In the genomic region with DNA sequence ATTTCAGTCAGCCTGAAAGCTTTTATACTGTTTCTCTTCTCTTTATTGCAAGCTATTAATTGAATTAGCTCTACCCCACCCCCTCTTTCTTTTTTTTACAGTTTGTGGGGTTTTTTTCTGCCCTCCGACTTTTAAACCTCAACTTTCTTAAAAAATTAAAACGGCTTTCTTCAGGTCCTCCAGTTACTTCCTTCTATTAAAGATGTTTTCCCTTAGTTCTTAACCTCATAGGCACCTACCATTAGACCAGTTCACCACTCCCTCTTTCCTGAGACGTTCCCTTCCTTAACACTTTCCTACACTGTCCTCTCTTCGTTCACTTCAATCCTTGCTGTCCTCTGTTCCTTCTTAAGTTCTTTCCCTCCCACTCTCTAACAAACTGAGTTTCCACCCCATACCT, we compare ENCODE assay signal across 1 cellular context.
TF ChIP-seq lines count a peak whose summit lies in the region.

No MANE protein-coding gene starts in this region.

TF ChIP-seq in GM23338, 12 proteins besides CTCF, POLR2A, EP300 and RAD21:
- TF ChIP-seq, protein P1, sequence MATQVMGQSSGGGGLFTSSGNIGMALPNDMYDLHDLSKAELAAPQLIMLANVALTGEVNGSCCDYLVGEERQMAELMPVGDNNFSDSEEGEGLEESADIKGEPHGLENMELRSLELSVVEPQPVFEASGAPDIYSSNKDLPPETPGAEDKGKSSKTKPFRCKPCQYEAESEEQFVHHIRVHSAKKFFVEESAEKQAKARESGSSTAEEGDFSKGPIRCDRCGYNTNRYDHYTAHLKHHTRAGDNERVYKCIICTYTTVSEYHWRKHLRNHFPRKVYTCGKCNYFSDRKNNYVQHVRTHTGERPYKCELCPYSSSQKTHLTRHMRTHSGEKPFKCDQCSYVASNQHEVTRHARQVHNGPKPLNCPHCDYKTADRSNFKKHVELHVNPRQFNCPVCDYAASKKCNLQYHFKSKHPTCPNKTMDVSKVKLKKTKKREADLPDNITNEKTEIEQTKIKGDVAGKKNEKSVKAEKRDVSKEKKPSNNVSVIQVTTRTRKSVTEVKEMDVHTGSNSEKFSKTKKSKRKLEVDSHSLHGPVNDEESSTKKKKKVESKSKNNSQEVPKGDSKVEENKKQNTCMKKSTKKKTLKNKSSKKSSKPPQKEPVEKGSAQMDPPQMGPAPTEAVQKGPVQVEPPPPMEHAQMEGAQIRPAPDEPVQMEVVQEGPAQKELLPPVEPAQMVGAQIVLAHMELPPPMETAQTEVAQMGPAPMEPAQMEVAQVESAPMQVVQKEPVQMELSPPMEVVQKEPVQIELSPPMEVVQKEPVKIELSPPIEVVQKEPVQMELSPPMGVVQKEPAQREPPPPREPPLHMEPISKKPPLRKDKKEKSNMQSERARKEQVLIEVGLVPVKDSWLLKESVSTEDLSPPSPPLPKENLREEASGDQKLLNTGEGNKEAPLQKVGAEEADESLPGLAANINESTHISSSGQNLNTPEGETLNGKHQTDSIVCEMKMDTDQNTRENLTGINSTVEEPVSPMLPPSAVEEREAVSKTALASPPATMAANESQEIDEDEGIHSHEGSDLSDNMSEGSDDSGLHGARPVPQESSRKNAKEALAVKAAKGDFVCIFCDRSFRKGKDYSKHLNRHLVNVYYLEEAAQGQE (IDR thresholded peaks at IDR 0.05; ENCODE audit: unreplicated experiment), result no peak
- TF ChIP-seq EZH2phosphoT487 (IDR thresholded peaks at IDR 0.05; ENCODE audit: unreplicated experiment) (no peak), EZH2 (IDR thresholded peaks at IDR 0.05; ENCODE audit: low read depth, unreplicated experiment) (no peak), CREB1 (CRISPR knock-in tag; IDR thresholded peaks at IDR 0.05; ENCODE audit: low read depth) (no peak), ZNF114 (CRISPR knock-in tag; IDR thresholded peaks at IDR 0.05) (no peak), POLR2AphosphoS5 (IDR thresholded peaks at IDR 0.05; ENCODE audit: low read depth) (no peak), STAT1 (IDR thresholded peaks at IDR 0.05; ENCODE audit: unreplicated experiment) (no peak), JUNB (IDR thresholded peaks at IDR 0.05; ENCODE audit: unreplicated experiment) (no peak), NANOG (IDR thresholded peaks at IDR 0.05; ENCODE audit: borderline replicate concordance) (no peak)
- TF ChIP-seq, protein P2, sequence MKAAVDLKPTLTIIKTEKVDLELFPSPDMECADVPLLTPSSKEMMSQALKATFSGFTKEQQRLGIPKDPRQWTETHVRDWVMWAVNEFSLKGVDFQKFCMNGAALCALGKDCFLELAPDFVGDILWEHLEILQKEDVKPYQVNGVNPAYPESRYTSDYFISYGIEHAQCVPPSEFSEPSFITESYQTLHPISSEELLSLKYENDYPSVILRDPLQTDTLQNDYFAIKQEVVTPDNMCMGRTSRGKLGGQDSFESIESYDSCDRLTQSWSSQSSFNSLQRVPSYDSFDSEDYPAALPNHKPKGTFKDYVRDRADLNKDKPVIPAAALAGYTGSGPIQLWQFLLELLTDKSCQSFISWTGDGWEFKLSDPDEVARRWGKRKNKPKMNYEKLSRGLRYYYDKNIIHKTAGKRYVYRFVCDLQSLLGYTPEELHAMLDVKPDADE (IDR thresholded peaks at IDR 0.05), result no peak
